In the genomic region with DNA sequence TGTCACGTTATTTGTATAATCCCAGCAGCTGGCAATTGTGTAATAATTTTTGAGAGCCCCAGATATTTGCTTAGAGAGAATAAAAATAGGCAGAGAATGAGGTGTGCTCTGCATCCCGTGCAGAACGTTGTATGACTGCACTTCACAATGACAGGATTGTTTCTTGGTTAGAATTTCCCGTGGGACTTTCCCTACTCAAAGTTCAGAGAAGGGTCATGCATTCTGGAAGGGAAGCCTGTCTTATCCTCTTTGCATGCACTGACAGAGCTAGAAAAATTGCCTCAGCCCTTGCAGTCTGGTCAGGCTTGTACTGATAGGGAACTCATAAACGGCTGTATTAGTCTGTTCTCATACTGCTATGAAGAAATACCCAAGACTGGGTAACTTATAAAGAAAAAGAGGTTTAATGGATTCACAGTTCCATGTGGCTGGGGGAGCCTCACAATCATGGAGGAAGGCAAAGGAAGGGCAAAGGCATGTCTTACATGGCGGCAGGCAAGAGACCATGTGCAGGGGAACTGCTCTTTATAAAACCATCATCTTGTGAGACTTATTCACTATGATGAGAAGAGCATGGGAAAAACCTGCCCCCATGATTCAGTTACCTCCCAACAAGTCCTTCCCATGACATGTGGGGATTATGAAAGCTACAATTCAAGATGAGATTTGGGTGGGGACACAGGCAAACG, we compare ENCODE assay signal across 8 cellular contexts. TPM values are rescaled to one million over a fixed set of nuclear protein-coding genes. Genes with fewer than 3 reads are reported as not detected.
DNase-seq lines count a peak whose midpoint lies in the region; ATAC-seq and TF ChIP-seq lines count a peak whose summit lies in the region.

No MANE protein-coding gene starts in this region.

- peaks cover 0 to 45% (median 18%) of the 10 kb centered on the region in 9 donors for H3K4me1 ChIP-seq in heart right ventricle
- peaks cover 0 to 12% (median 0%) of the 10 kb centered on the region in 3 donors for H3K4me1 ChIP-seq in esophagus squamous epithelium

- ATAC-seq in GM18498 (IDR thresholded peaks at IDR 0.05; ENCODE audit: unreplicated experiment) (peak; percentile 93), GM21737 (IDR thresholded peaks at IDR 0.05; ENCODE audit: unreplicated experiment) (peak; percentile 91), heart right ventricle (peak; percentile 65 to 93 (median 86))

- intact Hi-C loops in heart right ventricle (cut with DNase I), result loop anchor here in 1 of 10 donors (2.0 kb wide), 1 partner anchor 14 kb away; no protein-coding TSS in a partner anchor
- intact Hi-C loops in esophagus squamous epithelium (cut with DNase I), result no loop called here

- H3K9me3 ChIP-seq in heart right ventricle, result peaks cover 0 to 3% (median 0%) of the 10 kb centered on the region in 11 donors
- H3K9me3 ChIP-seq in esophagus squamous epithelium, result no peaks in the 10 kb centered on the region

- TF ChIP-seq CTCF in heart right ventricle (IDR thresholded peaks at IDR 0.05) (no peak), esophagus squamous epithelium (IDR thresholded peaks at IDR 0.05) (no peak)

- DNase-seq in NCI-H1417 (lab: John Stamatoyannopoulos, UW), result peak; percentile 39 to 95 (median 79)
- peak in 1 of 2 donors; percentile 48 for DNase-seq in heart right ventricle
- DNase-seq in 8988T, result no peak
- no peak for DNase-seq in iPS-NIHi7 (ENCODE audit: extremely low spot score)
- DNase-seq in DMS79 treated with DMSO at 0.1 percent for 48 hours (lab: John Stamatoyannopoulos, UW), result no peak
- no peak for DNase-seq in esophagus squamous epithelium (lab: John Stamatoyannopoulos, UW)

- WGBS in heart right ventricle, 2 donors, result 29 to 35% methylated on average over 7 of the region's 7 CpGs
- 20 to 35% methylated on average over 7 of the region's 7 CpGs for WGBS in esophagus squamous epithelium, 2 donors

- no peaks in the 10 kb centered on the region for H3K27me3 ChIP-seq in heart right ventricle
- H3K27me3 ChIP-seq in esophagus squamous epithelium, result peaks cover 0 to 46% (median 0%) of the 10 kb centered on the region in 4 donors

- peak overlapping the region in 4 of 10 donors; percentile 7 to 58 (median 28) for H3K27ac ChIP-seq in heart right ventricle
- no peak overlapping the region for H3K27ac ChIP-seq in esophagus squamous epithelium

- H3K4me3 ChIP-seq in heart right ventricle (no peak overlapping the region), esophagus squamous epithelium (no peak overlapping the region)

- TF ChIP-seq POLR2A in esophagus squamous epithelium (IDR thresholded peaks at IDR 0.05), result no peak

- H3K36me3 ChIP-seq in heart right ventricle (no peaks in the 10 kb centered on the region), esophagus squamous epithelium (no peaks in the 10 kb centered on the region)

RNA-seq across cellular contexts. Expression of gene SV2B, which starts 16.5 kb away (rescaled TPM):
- total RNA-seq in heart right ventricle (10 to 100 TPM in 1 of 10 donors, 1 to 10 TPM in 8, under 1 TPM in 1; 0.60 to 15.7 (median 2.1) TPM), esophagus squamous epithelium (under 1 TPM in 3 of 4 donors, not detected in 1; 0.04 to 0.95 (median 0.59) TPM)
- under 1 TPM; 0.29 to 0.35 TPM for polyA plus RNA-seq in heart right ventricle

Comparison
In these comparisons a context has a peak if more than half of its experiments do, and no peak if none do; other contexts are left out.
1. DNase-seq: peak in NCI-H1417 (3 of 3); none in 8988T (single experiment), iPS-NIHi7 (single experiment), DMS79 treated with DMSO at 0.1 percent for 48 hours (single experiment) and esophagus squamous epithelium (single experiment).
2. Peak in every context shown above with its lines, with median percentiles within 50 percentile points of each other: ATAC-seq.